In the genomic region with DNA sequence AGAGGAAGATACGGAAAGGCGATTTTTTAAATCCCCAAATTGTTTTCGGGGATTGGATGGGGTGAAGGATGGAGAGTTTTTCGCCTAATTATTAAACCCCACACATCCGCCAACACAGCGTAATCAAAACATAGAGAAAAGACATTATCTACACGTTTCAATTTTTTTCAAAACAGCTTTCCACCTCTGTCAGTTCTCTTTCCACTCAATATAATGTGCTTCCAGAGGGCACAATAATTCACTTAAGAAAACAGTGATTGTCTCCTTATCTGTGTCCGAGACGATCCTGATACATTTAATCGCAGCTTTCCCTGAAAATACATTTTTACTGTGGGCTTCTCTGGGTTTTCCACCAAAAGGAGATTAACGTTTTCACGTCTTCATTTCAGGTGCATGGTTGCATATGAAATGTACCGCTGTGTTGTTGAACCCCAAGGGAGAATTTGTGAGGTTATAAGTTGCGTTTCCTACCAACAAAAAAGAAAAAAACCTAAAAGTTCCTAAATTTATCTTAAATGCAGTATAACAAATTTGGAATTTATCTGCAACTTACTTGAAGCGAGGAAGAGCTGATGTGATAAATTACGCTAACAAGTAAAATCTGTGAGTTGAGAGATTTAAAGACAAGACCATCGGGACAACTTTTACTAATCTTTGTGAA, we compare ENCODE assay signal across 8 cellular contexts. TPM values are rescaled to one million over a fixed set of nuclear protein-coding genes. Genes with fewer than 3 reads are reported as not detected.
DNase-seq lines count a peak whose midpoint lies in the region; ATAC-seq, FAIRE-seq and TF ChIP-seq lines count a peak whose summit lies in the region.

No MANE protein-coding gene starts in this region.

- no peak for TF ChIP-seq POLR2A in vagina (IDR thresholded peaks at IDR 0.05)

- TF ChIP-seq CTCF in A673 (conservative IDR thresholded peaks at IDR 0.05; ENCODE audit: low read depth, low read length) (no peak), bronchial epithelial cell (IDR thresholded peaks at IDR 0.05; ENCODE audit: insufficient read depth, low read length, severe bottlenecking) (no peak), vagina (IDR thresholded peaks at IDR 0.05) (no peak)

- DNase-seq in A673 (ENCODE audit: low spot score) (no peak), bronchial epithelial cell (ENCODE audit: low read depth) (no peak), medulla oblongata (ENCODE audit: extremely low spot score) (peak; percentile 26), vagina (ENCODE audit: extremely low spot score in 2 of 2) (no peak), LoVo (ENCODE audit: low spot score) (no peak), posterior vena cava (ENCODE audit: low spot score) (no peak)

- H3K27ac ChIP-seq in A673 (ENCODE audit: low read depth, low read length, poor library complexity, severe bottlenecking) (peak overlapping the region; percentile 84), HUES48 (ENCODE audit: low read depth, low read length) (no peak overlapping the region), vagina (no peak overlapping the region)

- peak overlapping the region; percentile 30; the same call in 1 of the 2 replicates for H3K9ac ChIP-seq in HUES48 (ENCODE audit: low read depth, low read length)

- CTCF ChIA-PET in A673 (lab: Charles Lee) = no interaction called here

- no peaks in the 10 kb centered on the region for H3K27me3 ChIP-seq in A673 (replicated peaks; ENCODE audit: insufficient read depth, low read depth, low read length, poor library complexity)
- H3K27me3 ChIP-seq in HUES48 (ENCODE audit: control insufficient read depth, insufficient read depth, low read length) = peaks cover 9% of the 10 kb centered on the region
- H3K27me3 ChIP-seq in bronchial epithelial cell (ENCODE audit: control insufficient read depth, insufficient read depth, low read length) = no peaks in the 10 kb centered on the region
- H3K27me3 ChIP-seq in vagina = no peaks in the 10 kb centered on the region

- FAIRE-seq in bronchial epithelial cell (lab: Jason Lieb, UNC) = no peak

- POLR2A ChIA-PET in A673 (lab: Charles Lee; ENCODE audit: low non-redundant PET) = no interaction called here

- H3K4me1 ChIP-seq in A673 (ENCODE audit: insufficient read depth, low read length, poor library complexity, severe bottlenecking) (peaks cover 5% of the 10 kb centered on the region), HUES48 (ENCODE audit: control insufficient read depth, insufficient read depth, low read length) (peaks cover 35% of the 10 kb centered on the region), vagina (peaks cover 11% of the 10 kb centered on the region)

- no TSS peak for BruUV-seq in A673 (replicated peaks; lab: Mats Ljungman, UMichigan)

- intact Hi-C loops in A673 (cut with micrococcal nuclease; ENCODE audit: unreplicated experiment) (loop anchor here (2.0 kb wide), 1 partner anchor 57 kb away; the partner anchor contains the start of gene POU4F1), vagina (cut with DNase I) (no loop called here), posterior vena cava (cut with DNase I) (no loop called here)

- H3K4me3 ChIP-seq in A673 (ENCODE audit: low read depth, low read length, poor library complexity, severe bottlenecking) = peak overlapping the region; percentile 92
- peak overlapping the region; percentile 81 for H3K4me3 ChIP-seq in HUES48 (ENCODE audit: low read depth, low read length)
- H3K4me3 ChIP-seq in bronchial epithelial cell (ENCODE audit: low read depth, low read length) = peak overlapping the region; percentile 95
- H3K4me3 ChIP-seq in vagina = peak overlapping the region; percentile 93

- H3K9me3 ChIP-seq in A673 (ENCODE audit: low read depth, low read length, poor library complexity, severe bottlenecking) (no peaks in the 10 kb centered on the region), HUES48 (ENCODE audit: control insufficient read depth, insufficient read depth, low read length) (no peaks in the 10 kb centered on the region), vagina (no peaks in the 10 kb centered on the region)

- ATAC-seq in HG03439 (IDR thresholded peaks at IDR 0.05; ENCODE audit: unreplicated experiment) = no peak

- H3K36me3 ChIP-seq in A673 (ENCODE audit: insufficient read depth, low read length, poor library complexity, severe bottlenecking) (no peaks in the 10 kb centered on the region), HUES48 (ENCODE audit: control insufficient read depth, insufficient read depth, low read length) (peaks cover 5% of the 10 kb centered on the region; the same call in 1 of the 2 replicates), bronchial epithelial cell (ENCODE audit: control insufficient read depth, insufficient read depth, low read length) (no peaks in the 10 kb centered on the region), vagina (no peaks in the 10 kb centered on the region)

RNA-seq across cellular contexts. Expression of gene OBI1, which starts 0.6 kb away (rescaled TPM):
- total RNA-seq in A673 (2021) (24.2 and 24.3 TPM in 2 replicates), bronchial epithelial cell (16.4 and 16.6 TPM in 2 replicates), vagina (11.8 TPM), posterior vena cava (1 to 10 TPM; 8.9 to 9.1 TPM)

RNA-seq across cellular contexts. Expression of gene POU4F1, which starts 56.2 kb away (rescaled TPM):
- total RNA-seq in A673 (2021) = 12.6 and 16.8 TPM in 2 replicates
- not detected in 2 replicates for total RNA-seq in bronchial epithelial cell
- not detected for total RNA-seq in vagina
- total RNA-seq in posterior vena cava = not detected

Comparison
In these comparisons a context has a peak if more than half of its experiments do, and no peak if none do; other contexts are left out.
1. RNA of gene POU4F1, which starts 56.2 kb away (total RNA-seq): 12.6 to 16.8 TPM in A673; not detected in posterior vena cava, not detected in bronchial epithelial cell and not detected in vagina (single experiment); every median in the first group is over 10 times any median in the second.
2. Peak in every context shown above with its lines, with median percentiles within 50 percentile points of each other: H3K4me3 ChIP-seq.